31 cellular contexts compared by ENCODE assay signal in genomic region chr9:8946461-8946860, GRCh38.
"Had no signal": no experiment of that assay in that cellular context is flagged by ENCODE, and none has a peak within 500 bp of the region (broad histone marks: within the 10 kb centered on the region; RNA-seq: fewer than 3 reads in every experiment).

No MANE protein-coding gene starts in this region.

- H3K27ac ChIP-seq: ascending aorta, cardiac muscle cell, Peyer's patch, SJSA1 had no signal

- H3K9me3 ChIP-seq: ascending aorta, MG63, Peyer's patch, SJSA1, SK-N-SH had no signal

- DNase-seq: activated B cell treated with CpG ODN at 0.5 μM for 24 hours; activated CD4-positive, alpha-beta memory T cell treated with anti-CD3 and anti-CD28 coated beads for 36 hours; activated CD4-positive, alpha-beta T cell treated with anti-CD3 and anti-CD28 coated beads for 4 hours; activated CD4-positive, alpha-beta T cell treated with anti-CD3 and anti-CD28 coated beads, Interleukin-2, amount 50 U/mL, for 1 hour; activated CD4-positive, CD25-positive, alpha-beta regulatory T cell treated with anti-CD3 and anti-CD28 coated beads, Interleukin-2, amount 50 U/mL, for 72 hours; activated CD8-positive, alpha-beta memory T cell treated with anti-CD3 and anti-CD28 coated beads, Interleukin-2, amount 10 ng/mL, durations not matched to agents 7 days and 5 days; activated CD8-positive, alpha-beta memory T cell treated with anti-CD3 and anti-CD28 coated beads, Interleukin-2, amount 50 U/mL, for 48 hours; activated gamma-delta T cell; activated naive CD4-positive, alpha-beta T cell treated with Interleukin-2 at 50 U/mL for 16 hours; activated naive CD8-positive, alpha-beta T cell treated with anti-CD3 and anti-CD28 coated beads, Interleukin-2, amount 10 ng/mL, durations not matched to agents 7 days and 5 days; activated T-cell treated with anti-CD3 and anti-CD28 coated beads, Interleukin-2, amount 50 U/mL, for 48 hours; amygdala; Karpas-422; KBM-7; MG63; NCI-H1048; NCI-H1105 treated with DMSO at 0.1 percent for 48 hours; NCI-H1436; NCI-H1694; NCI-H1930; NCI-H2081 treated with DMSO at 0.1 percent for 48 hours; NCI-H345; NCI-H524 treated with DMSO at 0.1 percent for 48 hours; PC-3; Peyer's patch; RPMI8226; SHP77 treated with DMSO at 0.1 percent for 48 hours; SK-N-SH had no signal

- H3K9ac ChIP-seq: SK-N-SH had no signal

- H3K9me2 ChIP-seq: SK-N-SH had no signal

- H3K36me3 ChIP-seq: ascending aorta, cardiac muscle cell, MG63, Peyer's patch, SJSA1 had no signal

- H3K4me3 ChIP-seq: ascending aorta, cardiac muscle cell, MG63, Peyer's patch, SJSA1 had no signal

- ATAC-seq: activated CD8-positive, alpha-beta memory T cell treated with anti-CD3 and anti-CD28 coated beads, Interleukin-2, amount 10 ng/mL, durations not matched to agents 7 days and 5 days; PC-3 had no signal

- H3K27me3 ChIP-seq: ascending aorta, cardiac muscle cell, MG63, Peyer's patch, SJSA1 had no signal

- H3K4me1 ChIP-seq: ascending aorta, Peyer's patch, SJSA1 had no signal

- H3K4me2 ChIP-seq: SK-N-SH had no signal
